ENCODE assay signal across 8 cellular contexts in genomic region chr1:207831517-207832327, GRCh38.
DNase-seq lines count a peak whose midpoint lies in the region; ATAC-seq and TF ChIP-seq lines count a peak whose summit lies in the region.

No MANE protein-coding gene starts in this region.

- H3K4me2 ChIP-seq in OCI-LY7 (ENCODE audit: low read length): no peak overlapping the region

- BruUV-seq in OCI-LY7 (replicated peaks; lab: Mats Ljungman, UMichigan): no TSS peak

- peaks cover 20 to 70% of the 10 kb centered on the region in 2 donors for H3K4me1 ChIP-seq in muscle layer of duodenum (ENCODE audit: control insufficient read depth in 1 of 2, insufficient read depth in 2 of 2, low read length in 2 of 2)
- peaks cover 15% of the 10 kb centered on the region for H3K4me1 ChIP-seq in OCI-LY7 (ENCODE audit: insufficient read depth, low read length, poor library complexity, severe bottlenecking)

- H3K36me3 ChIP-seq in muscle layer of duodenum (ENCODE audit: control insufficient read depth in 1 of 2, insufficient read depth in 2 of 2, low read length in 2 of 2): peaks cover 0 to 5% of the 10 kb centered on the region in 2 donors
- H3K36me3 ChIP-seq in OCI-LY7 (ENCODE audit: insufficient read depth, low read length): no peaks in the 10 kb centered on the region

- H4K20me1 ChIP-seq in OCI-LY7 (ENCODE audit: insufficient read depth, low read length): 0 out of 2 replicates have a peak, but pooled peaks cover 4% of the 10 kb centered on the region

- H3K9me3 ChIP-seq in muscle layer of duodenum (ENCODE audit: control insufficient read depth in 1 of 2, low read length in 2 of 2) (no peaks in the 10 kb centered on the region), OCI-LY7 (ENCODE audit: low read length) (no peaks in the 10 kb centered on the region)

- H3K27ac Mint-ChIP-seq in activated naive CD8-positive, alpha-beta T cell treated with anti-CD3 and anti-CD28 coated beads, Interleukin-2, amount 50 U/mL, for 24 hours: peak overlapping the region; percentile 89

- H3K36me3 Mint-ChIP-seq in activated naive CD8-positive, alpha-beta T cell treated with anti-CD3 and anti-CD28 coated beads, Interleukin-2, amount 50 U/mL, for 24 hours (ENCODE audit: low read depth): peaks cover 7% of the 10 kb centered on the region

- TF ChIP-seq CTCF in OCI-LY7 (conservative IDR thresholded peaks at IDR 0.05; ENCODE audit: low read length) (no peak), omental fat pad (IDR thresholded peaks at IDR 0.05) (no peak)

- DNase-seq in activated T-cell treated with anti-CD3 and anti-CD28 coated beads for 24 hours (ENCODE audit: low read depth) (peak; percentile 49), activated T-cell treated with anti-CD3 and anti-CD28 coated beads for 4 hours (no peak), kidney glomerular epithelial cell (lab: John Stamatoyannopoulos, UW) (no peak), OCI-LY7 (ENCODE audit: low spot score) (no peak), omental fat pad (ENCODE audit: low spot score) (no peak)
- DNase-seq in activated naive CD8-positive, alpha-beta T cell treated with anti-CD3 and anti-CD28 coated beads, Interleukin-2, amount 50 U/mL, for 24 hours: peak; percentile 52

- H3K27me3 ChIP-seq in muscle layer of duodenum (ENCODE audit: low read depth, low read length): no peaks in the 10 kb centered on the region

- no peaks in the 10 kb centered on the region for H3K9me3 Mint-ChIP-seq in activated naive CD8-positive, alpha-beta T cell treated with anti-CD3 and anti-CD28 coated beads, Interleukin-2, amount 50 U/mL, for 24 hours

- CTCF ChIA-PET in OCI-LY7 (lab: Charles Lee; ENCODE audit: unreplicated experiment): interaction anchor here (1.2 kb wide), 1 partner anchor 9 kb away, joined by 4 read pairs; no protein-coding TSS in a partner anchor

- no peaks in the 10 kb centered on the region for H3K9me2 ChIP-seq in OCI-LY7 (ENCODE audit: insufficient read depth, low read length)

- H3K4me3 Mint-ChIP-seq in activated naive CD8-positive, alpha-beta T cell treated with anti-CD3 and anti-CD28 coated beads, Interleukin-2, amount 50 U/mL, for 24 hours: peak overlapping the region; percentile 70

- peaks cover 92% of the 10 kb centered on the region for H3K4me1 Mint-ChIP-seq in activated naive CD8-positive, alpha-beta T cell treated with anti-CD3 and anti-CD28 coated beads, Interleukin-2, amount 50 U/mL, for 24 hours

- intact Hi-C loops in OCI-LY7 (cut with micrococcal nuclease; ENCODE audit: unreplicated experiment): no loop called here

- H3K4me3 ChIP-seq in muscle layer of duodenum (ENCODE audit: low read depth in 1 of 2, low read length in 2 of 2) (no peak overlapping the region), OCI-LY7 (ENCODE audit: low read depth, low read length, poor library complexity, severe bottlenecking) (no peak overlapping the region)

- no peaks in the 10 kb centered on the region for H3K27me3 Mint-ChIP-seq in activated naive CD8-positive, alpha-beta T cell treated with anti-CD3 and anti-CD28 coated beads, Interleukin-2, amount 50 U/mL, for 24 hours

- peak; percentile 88 for ATAC-seq in HG03342 (IDR thresholded peaks at IDR 0.05; ENCODE audit: unreplicated experiment)
- peak; percentile 90 for ATAC-seq in activated naive CD8-positive, alpha-beta T cell treated with anti-CD3 and anti-CD28 coated beads, Interleukin-2, amount 50 U/mL, for 24 hours
- ATAC-seq in omental fat pad (ENCODE audit: low FRiP score): no peak

- H2AFZ ChIP-seq in OCI-LY7 (ENCODE audit: low read length): no peak overlapping the region

- H3K79me2 ChIP-seq in OCI-LY7 (ENCODE audit: insufficient read depth, low read depth, low read length): no peaks in the 10 kb centered on the region

- H3K27ac ChIP-seq in muscle layer of duodenum (ENCODE audit: low read length) (peak overlapping the region; percentile 56), OCI-LY7 (ENCODE audit: low read depth, low read length, poor library complexity, severe bottlenecking) (no peak overlapping the region)

- POLR2A ChIA-PET in OCI-LY7 (lab: Charles Lee): interaction anchor here (0.7 to 1.3 kb wide), 4 partner anchors 9 to 49 kb away, joined by 3 to 6 read pairs (median 6); no protein-coding TSS in a partner anchor

Comparison
In these comparisons a context has a peak if more than half of its experiments do, and no peak if none do; other contexts are left out.
1. DNase-seq: peak in activated T-cell treated with anti-CD3 and anti-CD28 coated beads for 24 hours (single experiment) and activated naive CD8-positive, alpha-beta T cell treated with anti-CD3 and anti-CD28 coated beads, Interleukin-2, amount 50 U/mL, for 24 hours (single experiment); none in activated T-cell treated with anti-CD3 and anti-CD28 coated beads for 4 hours (single experiment), kidney glomerular epithelial cell (single experiment), OCI-LY7 (single experiment) and omental fat pad (single experiment).